12 cellular contexts compared by ENCODE assay signal in the genomic region with DNA sequence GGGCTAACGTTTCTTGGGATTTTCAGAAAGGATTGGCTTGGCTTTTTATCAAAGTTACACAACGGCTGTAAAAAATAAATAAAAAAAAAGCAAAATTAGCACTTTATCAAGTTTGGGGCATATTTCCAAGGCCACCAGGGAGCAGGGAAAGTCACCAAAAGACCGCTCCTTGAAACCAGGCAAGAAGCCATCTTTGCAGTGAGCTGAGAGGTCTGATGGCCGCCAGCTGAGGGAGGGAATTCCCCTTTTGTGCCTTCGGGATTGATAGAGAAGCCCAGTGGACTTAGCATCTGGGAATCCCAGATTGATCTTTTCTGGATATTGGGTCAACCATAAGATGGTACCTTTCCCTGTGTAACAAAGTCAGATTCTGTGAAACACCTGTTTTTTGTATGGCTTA.
DNase-seq lines count a peak whose midpoint lies in the region; ATAC-seq and TF ChIP-seq lines count a peak whose summit lies in the region.
"Had no signal": no experiment of that assay in that cellular context is flagged by ENCODE, and none has a peak within 500 bp of the region (broad histone marks: within the 10 kb centered on the region; RNA-seq: fewer than 3 reads in every experiment).

No MANE protein-coding gene starts in this region.

- H3K4me1 ChIP-seq in HEK293 (ENCODE audit: control insufficient read depth, insufficient read depth, low read length) = peaks cover 23% of the 10 kb centered on the region
- no peaks in the 10 kb centered on the region for H3K4me1 ChIP-seq in right cardiac atrium (ENCODE audit: control insufficient read depth, insufficient read depth, low read length)
- peaks cover 3% of the 10 kb centered on the region for H3K4me1 ChIP-seq in ovary (ENCODE audit: insufficient read depth)
- H3K4me1 ChIP-seq in esophagus squamous epithelium = peaks cover 9 to 34% (median 11%) of the 10 kb centered on the region in 3 donors

- POLR2A ChIA-PET in HEK293 (lab: Yijun Ruan, JAX) = no interaction called here

- peak; percentile 37 for DNase-seq in Daoy (ENCODE audit: low read depth)
- peak in 2 of 3 donors; percentile 45 to 54 for DNase-seq in right cardiac atrium
- DNase-seq in ovary = peak in 4 of 5 donors; percentile 17 to 45 (median 26)
- DNase-seq in esophagus squamous epithelium (lab: John Stamatoyannopoulos, UW) = no peak
- DNase-seq in middle frontal gyrus (ENCODE audit: extremely low spot score, low spot score) = no peak
- no peak for DNase-seq in stimulated activated naive CD8-positive, alpha-beta T cell treated with anti-CD3 and anti-CD28 coated beads, Interleukin-15, Interleukin-2, amounts not matched to agents 100 U/mL and 50 U/mL, for 24 hours
- DNase-seq: ACHN; CD4-positive, CD25-positive, alpha-beta regulatory T cell; GDM1; NCI-H69 had no signal

- TF ChIP-seq CTCF in HEK293 (tag by site-specific recombination; IDR thresholded peaks at IDR 0.05) (no peak), ovary (IDR thresholded peaks at IDR 0.05) (no peak), esophagus squamous epithelium (IDR thresholded peaks at IDR 0.05) (no peak)

- H3K4me3 ChIP-seq in HEK293 (ENCODE audit: low read depth, low read length) (no peak overlapping the region), right cardiac atrium (ENCODE audit: low read length) (no peak overlapping the region), ovary (no peak overlapping the region), esophagus squamous epithelium (no peak overlapping the region)

- H3K36me3 ChIP-seq in HEK293 (ENCODE audit: control insufficient read depth in 2 of 2, insufficient read depth in 1 of 2, low read length in 2 of 2) (no peaks in the 10 kb centered on the region), ovary (no peaks in the 10 kb centered on the region), esophagus squamous epithelium (no peaks in the 10 kb centered on the region)

- TF ChIP-seq EP300 in ovary (IDR thresholded peaks at IDR 0.05) = no peak

- H3K9me3 ChIP-seq in HEK293 (ENCODE audit: control insufficient read depth, insufficient read depth, low read depth, low read length) = no peaks in the 10 kb centered on the region
- no peaks in the 10 kb centered on the region for H3K9me3 ChIP-seq in right cardiac atrium (ENCODE audit: control insufficient read depth, low read length)
- no peaks in the 10 kb centered on the region for H3K9me3 ChIP-seq in ovary
- no peaks in the 10 kb centered on the region for H3K9me3 ChIP-seq in esophagus squamous epithelium

- CTCF ChIA-PET in HEK293 (lab: Yijun Ruan, JAX) = interaction anchor here (0.7 kb wide), 1 partner anchor 57 kb away, joined by 4 read pairs; no protein-coding TSS in a partner anchor

- peak in 1 of 2 donors; percentile 50 for ATAC-seq in right cardiac atrium
- no peak for ATAC-seq in HG03565 (IDR thresholded peaks at IDR 0.05; ENCODE audit: unreplicated experiment)
- no peak for ATAC-seq in stimulated activated naive CD8-positive, alpha-beta T cell treated with anti-CD3 and anti-CD28 coated beads, Interleukin-15, Interleukin-2, amounts not matched to agents 100 U/mL and 50 U/mL, for 24 hours

- WGBS in right cardiac atrium = 59% methylated on average over 5 of the region's 5 CpGs
- 8 to 21% (median 11%) methylated on average over 5 of the region's 5 CpGs for WGBS in ovary, 3 donors
- 51 to 70% methylated on average over 5 of the region's 5 CpGs for WGBS in esophagus squamous epithelium, 2 donors

- no peak overlapping the region for H3K27ac ChIP-seq in HEK293 (ENCODE audit: extremely low read depth, low read depth, low read length)
- H3K27ac ChIP-seq in right cardiac atrium (ENCODE audit: low read length) = no peak overlapping the region
- H3K27ac ChIP-seq in ovary = peak overlapping the region in 1 of 2 donors; percentile 38
- no peak overlapping the region for H3K27ac ChIP-seq in esophagus squamous epithelium

- no peak for TF ChIP-seq POLR2A in ovary (IDR thresholded peaks at IDR 0.05)
- no peak for TF ChIP-seq POLR2A in esophagus squamous epithelium (IDR thresholded peaks at IDR 0.05)

- intact Hi-C loops in right cardiac atrium (cut with DNase I) (no loop called here), ovary (cut with DNase I) (no loop called here), esophagus squamous epithelium (cut with DNase I) (no loop called here)

- H3K27me3 ChIP-seq in right cardiac atrium (ENCODE audit: control insufficient read depth, insufficient read depth) (no peaks in the 10 kb centered on the region), ovary (no peaks in the 10 kb centered on the region), esophagus squamous epithelium (no peaks in the 10 kb centered on the region)

TF ChIP-seq in HEK293, 187 proteins besides CTCF, POLR2A, EP300 and RAD21:
- TF ChIP-seq YY2 (tag by site-specific recombination; IDR thresholded peaks at IDR 0.05) (peak; percentile 24; the same call in 1 of the 2 replicates), GLI4 (tag by site-specific recombination; IDR thresholded peaks at IDR 0.05) (no peak)

Comparison
In these comparisons a context has a peak if more than half of its experiments do, and no peak if none do; other contexts are left out.
1. DNase-seq: peak in Daoy (single experiment), right cardiac atrium (2 of 3) and ovary (4 of 5); none in esophagus squamous epithelium (single experiment), middle frontal gyrus (single experiment) and stimulated activated naive CD8-positive, alpha-beta T cell treated with anti-CD3 and anti-CD28 coated beads, Interleukin-15, Interleukin-2, amounts not matched to agents 100 U/mL and 50 U/mL, for 24 hours (single experiment).